ENCODE assay signal across 38 cellular contexts in the genomic region with DNA sequence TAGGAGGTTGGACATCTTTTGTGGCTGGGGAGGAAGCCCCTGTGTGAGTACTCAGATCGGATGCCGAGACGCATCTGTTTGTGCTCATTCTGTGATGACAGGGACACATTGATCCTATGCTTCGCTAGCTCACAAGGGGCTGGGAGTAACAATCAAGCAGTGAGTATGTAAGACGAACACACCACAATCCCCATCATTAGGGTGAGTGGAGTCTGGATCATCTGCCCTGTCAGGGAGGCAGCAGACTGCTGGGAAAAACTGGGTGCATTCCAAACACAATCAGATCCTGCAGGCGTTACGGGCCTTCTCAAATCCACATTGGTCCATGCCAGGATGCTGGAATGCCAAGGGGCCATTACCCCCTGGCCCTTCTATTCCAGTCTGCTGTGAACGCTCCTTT.
"Had no signal": no experiment of that assay in that cellular context is flagged by ENCODE, and none has a peak within 500 bp of the region (broad histone marks: within the 10 kb centered on the region; RNA-seq: fewer than 3 reads in every experiment).

No MANE protein-coding gene starts in this region.

- H3K36me3 Mint-ChIP-seq: activated CD4-positive, alpha-beta memory T cell treated with anti-CD3 and anti-CD28 coated beads for 36 hours; activated naive CD4-positive, alpha-beta T cell treated with anti-CD3 and anti-CD28 coated beads, Interleukin-2, amount 50 U/mL, for 72 hours; activated naive CD8-positive, alpha-beta T cell treated with anti-CD3 and anti-CD28 coated beads for 36 hours; brain had no signal

- H3K27ac ChIP-seq: adrenal gland, cardiac muscle cell, VCaP had no signal

- ATAC-seq: activated CD8-positive, alpha-beta T cell treated with anti-CD3 and anti-CD28 coated beads for 36 hours; activated naive CD4-positive, alpha-beta T cell treated with anti-CD3 and anti-CD28 coated beads, Interleukin-2, amount 50 U/mL, for 72 hours; activated T-cell treated with anti-CD3 and anti-CD28 coated beads, Interleukin-2, amount 50 U/mL, for 4 hours; activated T-cell treated with anti-CD3 and anti-CD28 coated beads, Interleukin-2, amount 50 U/mL, for 72 hours; activated T-helper 17 cell treated with anti-CD3 and anti-CD28 coated beads, Interleukin-2, amount 50 U/mL, for 72 hours had no signal

- H3K27ac Mint-ChIP-seq: activated B cell treated with CpG ODN at 0.5 μM for 24 hours; activated CD4-positive, alpha-beta memory T cell treated with anti-CD3 and anti-CD28 coated beads for 36 hours; activated CD4-positive, alpha-beta T cell treated with anti-CD3 and anti-CD28 coated beads, Interleukin-2, amount 10 ng/mL, durations not matched to agents 24 days and 14 days; activated CD8-positive, alpha-beta T cell treated with anti-CD3 and anti-CD28 coated beads for 36 hours; activated naive CD4-positive, alpha-beta T cell treated with anti-CD3 and anti-CD28 coated beads, Interleukin-2, amount 50 U/mL, for 72 hours; activated naive CD8-positive, alpha-beta T cell treated with anti-CD3 and anti-CD28 coated beads for 36 hours; activated T-cell treated with anti-CD3 and anti-CD28 coated beads, Interleukin-2, amount 50 U/mL, for 72 hours; activated T-helper 1 cell treated with anti-CD3 and anti-CD28 coated beads, Interleukin-12 subunit alpha, Interleukin-12 subunit beta, Interleukin-2, Interleukin-4 antibody, amounts not matched to agents 30 ng/mL and 10 ng/mL and 1 ng/mL, durations not matched to agents 14 hours and 24 hours and 36 hours; activated T-helper 17 cell treated with anti-CD3 and anti-CD28 coated beads, Interleukin-2, amount 50 U/mL, for 72 hours; brain; T-helper 1 cell treated with Interleukin-12 subunit alpha and Interleukin-12 subunit beta and Interleukin-4 antibody, amounts not matched to agents 30 μg/mL and 1 μg/mL, for 36 hours; T-helper 2 cell treated with Interferon-gamma antibody and Interleukin-4, amounts not matched to agents 5 μg/mL and 100 μg/mL, for 36 hours had no signal

- H3K4me3 Mint-ChIP-seq: activated B cell treated with CpG ODN at 0.5 μM for 24 hours; activated CD4-positive, alpha-beta memory T cell treated with anti-CD3 and anti-CD28 coated beads for 36 hours; activated CD4-positive, alpha-beta T cell treated with anti-CD3 and anti-CD28 coated beads, Interleukin-2, amount 10 ng/mL, durations not matched to agents 24 days and 14 days; activated CD8-positive, alpha-beta T cell treated with anti-CD3 and anti-CD28 coated beads for 36 hours; activated naive CD8-positive, alpha-beta T cell treated with anti-CD3 and anti-CD28 coated beads for 36 hours; activated T-cell treated with anti-CD3 and anti-CD28 coated beads, Interleukin-2, amount 50 U/mL, for 4 hours; activated T-cell treated with anti-CD3 and anti-CD28 coated beads, Interleukin-2, amount 50 U/mL, for 72 hours; activated T-helper 1 cell treated with anti-CD3 and anti-CD28 coated beads, Interleukin-12 subunit alpha, Interleukin-12 subunit beta, Interleukin-2, Interleukin-4 antibody, amounts not matched to agents 30 ng/mL and 10 ng/mL and 1 ng/mL, durations not matched to agents 14 hours and 24 hours and 36 hours; activated T-helper 17 cell treated with anti-CD3 and anti-CD28 coated beads, Interleukin-2, amount 50 U/mL, for 72 hours; brain; central memory CD8-positive, alpha-beta T cell; T-helper 1 cell treated with Interleukin-12 subunit alpha and Interleukin-12 subunit beta and Interleukin-4 antibody, amounts not matched to agents 30 μg/mL and 1 μg/mL, for 36 hours; T-helper 2 cell treated with Interferon-gamma antibody and Interleukin-4, amounts not matched to agents 5 μg/mL and 100 μg/mL, for 36 hours had no signal

- H3K9me3 ChIP-seq: adrenal gland had no signal

- H3K27me3 Mint-ChIP-seq: activated B cell treated with CpG ODN at 0.5 μM for 24 hours had no signal

- H3K4me1 ChIP-seq: adrenal gland had no signal

- H3K9me3 Mint-ChIP-seq: activated CD4-positive, alpha-beta memory T cell treated with anti-CD3 and anti-CD28 coated beads for 36 hours; activated CD8-positive, alpha-beta T cell treated with anti-CD3 and anti-CD28 coated beads for 36 hours; activated naive CD8-positive, alpha-beta T cell treated with anti-CD3 and anti-CD28 coated beads for 36 hours; activated T-helper 1 cell treated with anti-CD3 and anti-CD28 coated beads, Interleukin-12 subunit alpha, Interleukin-12 subunit beta, Interleukin-2, Interleukin-4 antibody, amounts not matched to agents 30 ng/mL and 10 ng/mL and 1 ng/mL, durations not matched to agents 14 hours and 24 hours and 36 hours; brain; central memory CD8-positive, alpha-beta T cell; T-helper 1 cell treated with Interleukin-12 subunit alpha and Interleukin-12 subunit beta and Interleukin-4 antibody, amounts not matched to agents 30 μg/mL and 1 μg/mL, for 36 hours; T-helper 2 cell treated with Interferon-gamma antibody and Interleukin-4, amounts not matched to agents 5 μg/mL and 100 μg/mL, for 36 hours had no signal

- H3K36me3 ChIP-seq: adrenal gland, cardiac muscle cell had no signal

- DNase-seq: activated B cell treated with CpG ODN at 0.5 μM for 24 hours; activated CD4-positive, alpha-beta memory T cell treated with anti-CD3 and anti-CD28 coated beads for 36 hours; activated CD4-positive, alpha-beta T cell treated with anti-CD3 and anti-CD28 coated beads for 4 hours; activated CD4-positive, alpha-beta T cell treated with anti-CD3 and anti-CD28 coated beads, Interleukin-2, amount 10 ng/mL, durations not matched to agents 24 days and 14 days; activated CD4-positive, alpha-beta T cell treated with anti-CD3 and anti-CD28 coated beads, Interleukin-2, amount 50 U/mL, for 1 hour; activated CD4-positive, alpha-beta T cell treated with anti-CD3 and anti-CD28 coated beads, Interleukin-2, amount 50 U/mL, for 4 hours; activated CD4-positive, CD25-positive, alpha-beta regulatory T cell treated with anti-CD3 and anti-CD28 coated beads, Interleukin-2, amount 50 U/mL, for 72 hours; activated CD8-positive, alpha-beta memory T cell treated with anti-CD3 and anti-CD28 coated beads, Interleukin-2, amount 50 U/mL, for 4 hours; activated CD8-positive, alpha-beta T cell treated with anti-CD3 and anti-CD28 coated beads for 36 hours; activated effector memory CD4-positive, alpha-beta T cell treated with anti-CD3 and anti-CD28 coated beads, Interleukin-2, amount 50 U/mL, for 16 hours; activated gamma-delta T cell treated with Interleukin-2 at 50 U/mL for 16 hours; activated naive CD4-positive, alpha-beta T cell; activated naive CD4-positive, alpha-beta T cell treated with anti-CD3 and anti-CD28 coated beads, Interleukin-2, amount 50 U/mL, for 16 hours; activated naive CD8-positive, alpha-beta T cell treated with anti-CD3 and anti-CD28 coated beads for 36 hours; activated T-cell treated with anti-CD3 and anti-CD28 coated beads for 4 hours; activated T-cell treated with anti-CD3 and anti-CD28 coated beads, Interleukin-2, amount 50 U/mL, for 1 hour; activated T-cell treated with anti-CD3 and anti-CD28 coated beads, Interleukin-2, amount 50 U/mL, for 4 hours; activated T-cell treated with anti-CD3 and anti-CD28 coated beads, Interleukin-2, amount 50 U/mL, for 72 hours; adrenal gland; amniotic stem cell; aorta; caudate nucleus; cerebellar nuclear complex; SW 1271; T-helper 1 cell; T-helper 2 cell; T-helper 9 cell had no signal

- H3K27me3 ChIP-seq: adrenal gland had no signal

- H3K4me3 ChIP-seq: adrenal gland, cardiac muscle cell had no signal

- H3K4me1 Mint-ChIP-seq: activated B cell treated with CpG ODN at 0.5 μM for 24 hours; activated CD4-positive, alpha-beta T cell treated with anti-CD3 and anti-CD28 coated beads, Interleukin-2, amount 10 ng/mL, durations not matched to agents 24 days and 14 days; activated naive CD8-positive, alpha-beta T cell treated with anti-CD3 and anti-CD28 coated beads for 36 hours; activated T-helper 17 cell treated with anti-CD3 and anti-CD28 coated beads, Interleukin-2, amount 50 U/mL, for 72 hours; central memory CD8-positive, alpha-beta T cell had no signal

- FAIRE-seq: bronchial epithelial cell, TTC549 had no signal
